In the genomic region with DNA sequence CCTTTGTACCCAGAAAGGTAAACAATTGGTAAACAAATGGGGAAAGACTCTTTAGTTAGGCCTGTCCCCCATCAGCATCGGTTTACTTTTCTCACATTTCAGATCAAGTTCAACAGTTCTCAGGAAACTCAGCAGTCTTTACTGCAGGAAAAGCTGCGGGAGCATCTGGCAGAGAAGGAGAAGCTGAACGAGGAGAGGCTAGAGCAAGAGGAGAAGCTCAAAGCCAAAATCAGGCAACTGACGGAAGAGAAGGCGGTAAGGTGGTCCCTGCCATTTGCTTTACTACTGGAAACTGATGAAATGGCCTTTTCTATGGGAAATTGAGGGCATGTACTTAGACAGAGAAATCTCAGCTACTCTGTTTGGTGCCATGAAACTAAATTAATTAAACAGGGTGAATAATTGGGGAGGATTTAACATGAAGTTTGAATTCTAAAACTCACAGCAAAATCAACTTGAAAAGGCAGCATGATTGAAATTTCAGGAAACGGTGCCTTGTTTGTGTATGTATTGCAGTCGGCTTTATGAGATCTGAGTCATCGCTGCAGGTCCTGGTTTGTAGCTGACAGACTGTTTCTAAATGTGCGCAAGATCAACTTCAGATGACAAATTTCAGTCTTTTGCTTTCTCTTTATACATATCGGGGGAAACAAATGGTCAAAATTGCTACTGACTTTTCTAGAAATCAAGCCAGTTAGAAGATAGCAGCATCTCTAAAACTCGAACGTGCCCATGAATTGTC, we compare ENCODE assay signal across 9 cellular contexts.
DNase-seq lines count a peak whose midpoint lies in the region; ATAC-seq and TF ChIP-seq lines count a peak whose summit lies in the region.
"Had no signal": no experiment of that assay in that cellular context is flagged by ENCODE, and none has a peak within 500 bp of the region (broad histone marks: within the 10 kb centered on the region; RNA-seq: fewer than 3 reads in every experiment).

No MANE protein-coding gene starts in this region.

- peak overlapping the region; percentile 13 for H3K4me3 Mint-ChIP-seq in activated CD4-positive, alpha-beta T cell treated with anti-CD3 and anti-CD28 coated beads, Interleukin-2, amount 10 ng/mL, durations not matched to agents 24 days and 14 days

- peak overlapping the region; percentile 56 to 71 (median 68) for H3K27ac ChIP-seq in esophagus squamous epithelium
- peak overlapping the region; percentile 58 for H3K27ac ChIP-seq in temporal lobe (ENCODE audit: low read depth, low read length)

- H3K4me1 ChIP-seq in esophagus squamous epithelium (peaks cover 0 to 69% (median 35%) of the 10 kb centered on the region in 3 donors), BE2C (no peaks in the 10 kb centered on the region)
- H3K4me1 ChIP-seq: uterus had no signal

- no peaks in the 10 kb centered on the region for H3K9me3 Mint-ChIP-seq in activated CD4-positive, alpha-beta T cell treated with anti-CD3 and anti-CD28 coated beads, Interleukin-2, amount 10 ng/mL, durations not matched to agents 24 days and 14 days

- no peaks in the 10 kb centered on the region for H3K36me3 Mint-ChIP-seq in activated CD4-positive, alpha-beta T cell treated with anti-CD3 and anti-CD28 coated beads, Interleukin-2, amount 10 ng/mL, durations not matched to agents 24 days and 14 days (ENCODE audit: low read depth)

- no peak for ATAC-seq in HG02610 (IDR thresholded peaks at IDR 0.05; ENCODE audit: unreplicated experiment)

- H3K4me1 Mint-ChIP-seq in activated CD4-positive, alpha-beta T cell treated with anti-CD3 and anti-CD28 coated beads, Interleukin-2, amount 10 ng/mL, durations not matched to agents 24 days and 14 days, result peaks cover 63% of the 10 kb centered on the region

- H3K9me3 ChIP-seq in esophagus squamous epithelium, result no peaks in the 10 kb centered on the region
- no peaks in the 10 kb centered on the region for H3K9me3 ChIP-seq in BE2C
- H3K9me3 ChIP-seq: uterus had no signal

- H3K4me3 ChIP-seq in esophagus squamous epithelium (no peak overlapping the region), BE2C (ENCODE audit: low read depth, low read length) (no peak overlapping the region)
- H3K4me3 ChIP-seq: uterus had no signal

- WGBS in esophagus squamous epithelium, 2 donors, result 32 to 47% methylated on average over 12 of the region's 12 CpGs

- intact Hi-C loops in activated CD4-positive, alpha-beta T cell treated with anti-CD3 and anti-CD28 coated beads, Interleukin-2, amount 10 ng/mL, durations not matched to agents 24 days and 14 days (cut with micrococcal nuclease), result no loop called here
- intact Hi-C loops in esophagus squamous epithelium (cut with DNase I), result no loop called here

- peak overlapping the region; percentile 35 for H3K27ac Mint-ChIP-seq in activated CD4-positive, alpha-beta T cell treated with anti-CD3 and anti-CD28 coated beads, Interleukin-2, amount 10 ng/mL, durations not matched to agents 24 days and 14 days

- DNase-seq in activated CD4-positive, alpha-beta T cell treated with anti-CD3 and anti-CD28 coated beads, Interleukin-2, amount 10 ng/mL, durations not matched to agents 24 days and 14 days, result peak; percentile 69
- DNase-seq in activated CD4-positive, alpha-beta T cell treated with anti-CD3 and anti-CD28 coated beads, Interleukin-2, amount 50 U/mL, for 4 hours, result no peak
- DNase-seq in SW480 (ENCODE audit: low spot score) (peak; percentile 46), esophagus squamous epithelium (lab: John Stamatoyannopoulos, UW) (no peak), BE2C (no peak), NCI-H1092 (lab: John Stamatoyannopoulos, UW) (no peak)
- DNase-seq: uterus had no signal

- H3K27me3 Mint-ChIP-seq in activated CD4-positive, alpha-beta T cell treated with anti-CD3 and anti-CD28 coated beads, Interleukin-2, amount 10 ng/mL, durations not matched to agents 24 days and 14 days, result peaks cover 18% of the 10 kb centered on the region

- no peak for TF ChIP-seq CTCF in esophagus squamous epithelium (IDR thresholded peaks at IDR 0.05)
- no peak for TF ChIP-seq CTCF in BE2C (IDR thresholded peaks at IDR 0.05; ENCODE audit: low read depth, low read length)

- H3K36me3 ChIP-seq in esophagus squamous epithelium, result no peaks in the 10 kb centered on the region
- no peaks in the 10 kb centered on the region for H3K36me3 ChIP-seq in BE2C
- H3K36me3 ChIP-seq: uterus had no signal

- TF ChIP-seq POLR2A in esophagus squamous epithelium (IDR thresholded peaks at IDR 0.05), result no peak

- H3K27me3 ChIP-seq in esophagus squamous epithelium, result no peaks in the 10 kb centered on the region
- H3K27me3 ChIP-seq in BE2C, result no peaks in the 10 kb centered on the region
- H3K27me3 ChIP-seq: uterus had no signal

Comparison
In these comparisons a context has a peak if more than half of its experiments do, and no peak if none do; other contexts are left out.
1. DNase-seq: peak in activated CD4-positive, alpha-beta T cell treated with anti-CD3 and anti-CD28 coated beads, Interleukin-2, amount 10 ng/mL, durations not matched to agents 24 days and 14 days (single experiment) and SW480 (single experiment); none in activated CD4-positive, alpha-beta T cell treated with anti-CD3 and anti-CD28 coated beads, Interleukin-2, amount 50 U/mL, for 4 hours (0 of 2), esophagus squamous epithelium (single experiment), BE2C (single experiment) and NCI-H1092 (single experiment).